Comparison of ENCODE assay signal across 2 cellular contexts in genomic region chr10:122448600-122448999, GRCh38.
TF ChIP-seq lines count a peak whose summit lies in the region.

No MANE protein-coding gene starts in this region.

TF ChIP-seq in liver, 16 proteins besides CTCF, POLR2A, EP300 and RAD21:
- TF ChIP-seq HNF4A (conservative IDR thresholded peaks at IDR 0.05) (no peak), RXRA (IDR thresholded peaks at IDR 0.05) (peak in 1 of 2 donors; percentile 20), REST (IDR thresholded peaks at IDR 0.05) (peak; percentile 3)
TF ChIP-seq in liver: peak in this region for 2.

TF ChIP-seq in HepG2, 621 proteins besides CTCF, POLR2A, EP300 and RAD21:
- TF ChIP-seq CAMTA2 (CRISPR knock-in tag; IDR thresholded peaks at IDR 0.05; ENCODE audit: borderline replicate concordance) (no peak), HCFC1 (IDR thresholded peaks at IDR 0.05; ENCODE audit: low read depth, low read length) (no peak), PCBP1 (IDR thresholded peaks at IDR 0.05; ENCODE audit: borderline replicate concordance, low read depth, low read length) (no peak), ZNF276 (CRISPR knock-in tag; IDR thresholded peaks at IDR 0.05; ENCODE audit: low read depth) (no peak), ZNF567 (CRISPR knock-in tag; IDR thresholded peaks at IDR 0.05; ENCODE audit: borderline replicate concordance) (no peak), SMYD3 (CRISPR knock-in tag; IDR thresholded peaks at IDR 0.05) (no peak), SKI (IDR thresholded peaks at IDR 0.05; ENCODE audit: partially characterized antibody) (no peak), FOXA1 (IDR thresholded peaks at IDR 0.05) (no peak), FOXA1 (CRISPR knock-in tag; IDR thresholded peaks at IDR 0.05) (no peak), MAFG (CRISPR knock-in tag; IDR thresholded peaks at IDR 0.05) (no peak)
- TF ChIP-seq, protein P1, sequence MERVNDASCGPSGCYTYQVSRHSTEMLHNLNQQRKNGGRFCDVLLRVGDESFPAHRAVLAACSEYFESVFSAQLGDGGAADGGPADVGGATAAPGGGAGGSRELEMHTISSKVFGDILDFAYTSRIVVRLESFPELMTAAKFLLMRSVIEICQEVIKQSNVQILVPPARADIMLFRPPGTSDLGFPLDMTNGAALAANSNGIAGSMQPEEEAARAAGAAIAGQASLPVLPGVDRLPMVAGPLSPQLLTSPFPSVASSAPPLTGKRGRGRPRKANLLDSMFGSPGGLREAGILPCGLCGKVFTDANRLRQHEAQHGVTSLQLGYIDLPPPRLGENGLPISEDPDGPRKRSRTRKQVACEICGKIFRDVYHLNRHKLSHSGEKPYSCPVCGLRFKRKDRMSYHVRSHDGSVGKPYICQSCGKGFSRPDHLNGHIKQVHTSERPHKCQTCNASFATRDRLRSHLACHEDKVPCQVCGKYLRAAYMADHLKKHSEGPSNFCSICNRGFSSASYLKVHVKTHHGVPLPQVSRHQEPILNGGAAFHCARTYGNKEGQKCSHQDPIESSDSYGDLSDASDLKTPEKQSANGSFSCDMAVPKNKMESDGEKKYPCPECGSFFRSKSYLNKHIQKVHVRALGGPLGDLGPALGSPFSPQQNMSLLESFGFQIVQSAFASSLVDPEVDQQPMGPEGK (CRISPR knock-in tag; IDR thresholded peaks at IDR 0.05) = no peak
